27 cellular contexts compared by ENCODE assay signal in genomic region chr1:5814046-5814619, GRCh38.
"Had no signal": no experiment of that assay in that cellular context is flagged by ENCODE, and none has a peak within 500 bp of the region (broad histone marks: within the 10 kb centered on the region; RNA-seq: fewer than 3 reads in every experiment).

No MANE protein-coding gene starts in this region.

- ATAC-seq: esophagus mucosa; gastrocnemius medialis; left lobe of liver; mucosa of descending colon; stimulated activated naive CD8-positive, alpha-beta T cell treated with anti-CD3 and anti-CD28 coated beads, Interleukin-15, amount 100 ng/mL, for 72 hours had no signal

- FAIRE-seq: keratinocyte, small intestine had no signal

- H3K36me3 Mint-ChIP-seq: mesothelial cell of epicardium; naive B cell; natural killer cell treated with Interleukin-12 subunit alpha and Interleukin-12 subunit beta and Interleukin-15 and Interleukin-18, amount 100 ng/mL, for 72 hours had no signal

- H3K9me3 ChIP-seq: colonic mucosa, gastrocnemius medialis, mucosa of descending colon, right lobe of liver, suprapubic skin, transverse colon, vagina had no signal

- H3K36me3 ChIP-seq: colonic mucosa, gastrocnemius medialis, right lobe of liver, suprapubic skin, transverse colon, vagina had no signal

- H3K4me1 ChIP-seq: colonic mucosa, gastrocnemius medialis, right lobe of liver, suprapubic skin, transverse colon, vagina had no signal

- H3K27me3 ChIP-seq: colonic mucosa, right lobe of liver, vagina had no signal

- H3K4me3 Mint-ChIP-seq: dendritic cell treated with granulocyte-macrophage colony-stimulating factor and Interleukin-4, amounts not matched to agents 40 ng/mL and 50 ng/mL, for 4 days; endodermal cell; mesothelial cell of epicardium; natural killer cell treated with Interleukin-12 subunit alpha and Interleukin-12 subunit beta and Interleukin-15 and Interleukin-18, amount 100 ng/mL, for 72 hours; neural crest cell; stimulated activated naive CD8-positive, alpha-beta T cell treated with anti-CD3 and anti-CD28 coated beads, Interleukin-15, amount 100 ng/mL, for 72 hours had no signal

- H3K27ac Mint-ChIP-seq: dendritic cell treated with granulocyte-macrophage colony-stimulating factor and Interleukin-4, amounts not matched to agents 40 ng/mL and 50 ng/mL, for 4 days; endodermal cell; mesothelial cell of epicardium; naive B cell; natural killer cell treated with Interleukin-12 subunit alpha and Interleukin-12 subunit beta and Interleukin-15 and Interleukin-18, amount 100 ng/mL, for 72 hours; stimulated activated naive CD8-positive, alpha-beta T cell treated with anti-CD3 and anti-CD28 coated beads, Interleukin-15, amount 100 ng/mL, for 72 hours had no signal

- DNase-seq: colonic mucosa; effector CD8-positive, alpha-beta T cell; endodermal cell; foreskin fibroblast; gastrocnemius medialis; head of caudate nucleus; mesenchymal stem cell; mucosa of descending colon; naive B cell; retina; right lobe of liver; small intestine; stimulated activated CD4-positive, alpha-beta T cell treated with anti-CD3 and anti-CD28 coated beads, Interleukin-15, amount 100 ng/mL, for 24 hours; stimulated activated CD4-positive, alpha-beta T cell treated with anti-CD3 and anti-CD28 coated beads, Interleukin-2, amount 100 ng/mL, for 48 hours; stimulated activated naive CD4-positive, alpha-beta T cell; stimulated activated naive CD8-positive, alpha-beta T cell treated with anti-CD3 and anti-CD28 coated beads, Interleukin-15, amount 100 ng/mL, for 72 hours; transverse colon had no signal

- H3K9me3 Mint-ChIP-seq: dendritic cell treated with granulocyte-macrophage colony-stimulating factor and Interleukin-4, amounts not matched to agents 40 ng/mL and 50 ng/mL, for 4 days; natural killer cell treated with Interleukin-12 subunit alpha and Interleukin-12 subunit beta and Interleukin-15 and Interleukin-18, amount 100 ng/mL, for 72 hours had no signal

- H3K4me1 Mint-ChIP-seq: endodermal cell; mesothelial cell of epicardium; naive B cell; neural crest cell; stimulated activated naive CD8-positive, alpha-beta T cell treated with anti-CD3 and anti-CD28 coated beads, Interleukin-15, amount 100 ng/mL, for 72 hours had no signal

- H3K4me3 ChIP-seq: colonic mucosa, gastrocnemius medialis, mucosa of descending colon, right lobe of liver, suprapubic skin, transverse colon, vagina had no signal

- H3K27ac ChIP-seq: colonic mucosa, epithelial cell of prostate, gastrocnemius medialis, right lobe of liver, suprapubic skin, transverse colon, vagina had no signal
